Comparison of ENCODE assay signal across 11 cellular contexts in genomic region chr7:136359333-136359903, GRCh38.
A peak's percentile ranks its signal among the peaks of the same experiment; 100 is the strongest.
DNase-seq lines count a peak whose midpoint lies in the region; ATAC-seq and TF ChIP-seq lines count a peak whose summit lies in the region.
"Had no signal": no experiment of that assay in that cellular context is flagged by ENCODE, and none has a peak within 500 bp of the region (broad histone marks: within the 10 kb centered on the region; RNA-seq: fewer than 3 reads in every experiment).

No MANE protein-coding gene starts in this region.

- H3K27me3 Mint-ChIP-seq in Caco-2 (ENCODE audit: insufficient read depth, unreplicated experiment) (no peaks in the 10 kb centered on the region), natural killer cell (ENCODE audit: low read depth in 2 of 2) (no peaks in the 10 kb centered on the region)

- H3K27me3 ChIP-seq in Caco-2 (replicated peaks; ENCODE audit: control insufficient read depth, insufficient read depth, low read length): no peaks in the 10 kb centered on the region

- H3K9me3 ChIP-seq in mucosa of descending colon: no peaks in the 10 kb centered on the region
- H3K9me3 ChIP-seq in Caco-2: no peaks in the 10 kb centered on the region

- ATAC-seq in GM19025 (IDR thresholded peaks at IDR 0.05; ENCODE audit: low read depth, unreplicated experiment) (peak; percentile 95), HG02623 (IDR thresholded peaks at IDR 0.05; ENCODE audit: unreplicated experiment) (peak; percentile 97), HG03457 (IDR thresholded peaks at IDR 0.05; ENCODE audit: unreplicated experiment) (peak; percentile 97), mucosa of descending colon (peak; percentile 68), natural killer cell (no peak)

- DNase-seq in mucosa of descending colon (peak in 1 of 3 donors; percentile 5), Caco-2 (no peak), NCI-H526 (lab: John Stamatoyannopoulos, UW) (no peak), epidermal melanocyte (ENCODE audit: insufficient read length, low spot score) (no peak), natural killer cell (no peak)
- DNase-seq: NCI-H2029 treated with DMSO at 0.1 percent for 48 hours, retina had no signal

- no peak for TF ChIP-seq CTCF in mucosa of descending colon (IDR thresholded peaks at IDR 0.05)
- TF ChIP-seq CTCF in Caco-2 (IDR thresholded peaks at IDR 0.05; ENCODE audit: insufficient read depth in 1 of 2, low read depth in 1 of 2, low read length in 1 of 2, severe bottlenecking in 1 of 2, unreplicated experiment in 1 of 2): no peak
- no peak for TF ChIP-seq CTCF in natural killer cell (IDR thresholded peaks at IDR 0.05)

- no peaks in the 10 kb centered on the region for H3K36me3 Mint-ChIP-seq in Caco-2 (ENCODE audit: insufficient read depth, unreplicated experiment)
- no peaks in the 10 kb centered on the region for H3K36me3 Mint-ChIP-seq in natural killer cell

- no peaks in the 10 kb centered on the region for H3K9me3 Mint-ChIP-seq in Caco-2 (ENCODE audit: unreplicated experiment)
- H3K9me3 Mint-ChIP-seq in natural killer cell: peaks cover 4 to 8% of the 10 kb centered on the region in 2 donors

- POLR2A ChIA-PET in Caco-2 (lab: Charles Lee): no interaction called here

- H3K4me3 ChIP-seq in mucosa of descending colon (no peak overlapping the region), Caco-2 (ENCODE audit: low read depth, low read length) (no peak overlapping the region)
- H3K4me3 ChIP-seq: SK-N-MC had no signal

- H3K27ac Mint-ChIP-seq in Caco-2 (ENCODE audit: unreplicated experiment) (no peak overlapping the region), natural killer cell (no peak overlapping the region)

- intact Hi-C loops in mucosa of descending colon (cut with DNase I, micrococcal nuclease): no loop called here
- intact Hi-C loops in Caco-2 (cut with micrococcal nuclease; ENCODE audit: unreplicated experiment): no loop called here
- intact Hi-C loops in natural killer cell (cut with micrococcal nuclease): no loop called here

- H3K36me3 ChIP-seq in mucosa of descending colon (ENCODE audit: low read depth): no peaks in the 10 kb centered on the region
- H3K36me3 ChIP-seq in Caco-2 (ENCODE audit: control insufficient read depth, insufficient read depth, low read length): no peaks in the 10 kb centered on the region

- H3K4me1 Mint-ChIP-seq in Caco-2 (ENCODE audit: low read depth, unreplicated experiment) (no peaks in the 10 kb centered on the region), natural killer cell (no peaks in the 10 kb centered on the region)

- H3K4me1 ChIP-seq in mucosa of descending colon (ENCODE audit: low read depth) (no peaks in the 10 kb centered on the region), Caco-2 (no peaks in the 10 kb centered on the region)

- no TSS peak for BruUV-seq in Caco-2 (replicated peaks; lab: Mats Ljungman, UMichigan)

- no peak overlapping the region for H3K4me3 Mint-ChIP-seq in Caco-2 (ENCODE audit: unreplicated experiment)
- H3K4me3 Mint-ChIP-seq in natural killer cell: no peak overlapping the region

- CTCF ChIA-PET in Caco-2 (lab: Charles Lee): no interaction called here

Comparison
In these comparisons a context has a peak if more than half of its experiments do, and no peak if none do; other contexts are left out.
1. ATAC-seq: peak in GM19025 (single experiment), HG02623 (single experiment), HG03457 (single experiment) and mucosa of descending colon (single experiment); none in natural killer cell (0 of 3).